15 cellular contexts compared by ENCODE assay signal in genomic region chr4:177667687-177668086, GRCh38.
DNase-seq lines count a peak whose midpoint lies in the region; ATAC-seq and TF ChIP-seq lines count a peak whose summit lies in the region.
"Had no signal": no experiment of that assay in that cellular context is flagged by ENCODE, and none has a peak within 500 bp of the region (broad histone marks: within the 10 kb centered on the region; RNA-seq: fewer than 3 reads in every experiment).

No MANE protein-coding gene starts in this region.

- no peaks in the 10 kb centered on the region for H3K27me3 ChIP-seq in BJ (ENCODE audit: control insufficient read depth, insufficient read depth, low read length)
- no peaks in the 10 kb centered on the region for H3K27me3 ChIP-seq in foreskin keratinocyte
- H3K27me3 ChIP-seq: BLaER1 treated with 17β-estradiol and CSF1 and Interleukin-3, amounts not matched to agents 10 nM and 100 nM; stomach had no signal

- POLR2A ChIA-PET in BJ (lab: Charles Lee) = no interaction called here

- H3K27ac ChIP-seq in foreskin keratinocyte = no peak overlapping the region
- H3K27ac ChIP-seq: BLaER1 treated with 17β-estradiol and CSF1 and Interleukin-3, amounts not matched to agents 10 nM and 100 nM; GM23248; stomach had no signal

- H3K4me3 ChIP-seq in BJ (ENCODE audit: low read depth, low read length) = no peak overlapping the region
- H3K4me3 ChIP-seq: BLaER1 treated with 17β-estradiol and CSF1 and Interleukin-3, amounts not matched to agents 10 nM and 100 nM; GM23248; stomach had no signal

- DNase-seq in BJ (ENCODE audit: low read depth) = no peak
- peak; percentile 20 for DNase-seq in RPMI8226
- DNase-seq in foreskin keratinocyte = no peak
- no peak for DNase-seq in NCI-H187 (lab: John Stamatoyannopoulos, UW)
- DNase-seq in GM20000 (ENCODE audit: low spot score) = no peak
- no peak for DNase-seq in GM19240 (ENCODE audit: insufficient read length, low spot score)
- DNase-seq: activated CD4-positive, alpha-beta T cell treated with anti-CD3 and anti-CD28 coated beads for 4 hours; GM23248; hypothalamus; NCI-H510A treated with DMSO at 0.1 percent for 48 hours; stimulated activated CD4-positive, alpha-beta T cell treated with anti-CD3 and anti-CD28 coated beads, Interleukin-4, amount 100 ng/mL, for 24 hours; stomach had no signal

- H3K36me3 ChIP-seq in BJ (ENCODE audit: control insufficient read depth, insufficient read depth, low read length) = no peaks in the 10 kb centered on the region
- H3K36me3 ChIP-seq: BLaER1 treated with 17β-estradiol and CSF1 and Interleukin-3, amounts not matched to agents 10 nM and 100 nM; stomach had no signal

- H3K4me1 ChIP-seq in foreskin keratinocyte = no peaks in the 10 kb centered on the region
- H3K4me1 ChIP-seq: BLaER1 treated with 17β-estradiol and CSF1 and Interleukin-3, amounts not matched to agents 10 nM and 100 nM; stomach had no signal

- CTCF ChIA-PET in BJ (lab: Yijun Ruan, JAX) = interaction anchor here (0.9 kb wide), 1 partner anchor 9 kb away, joined by 3 read pairs; no protein-coding TSS in a partner anchor

- ATAC-seq in GM19351 (IDR thresholded peaks at IDR 0.05; ENCODE audit: unreplicated experiment) (peak; percentile 51), foreskin keratinocyte (peak; percentile 27), HG03196 (IDR thresholded peaks at IDR 0.05; ENCODE audit: unreplicated experiment) (no peak)

- 0 out of 2 replicates have a peak, but pooled peaks have one; percentile 2 for TF ChIP-seq CTCF in BJ (IDR thresholded peaks at IDR 0.05; ENCODE audit: insufficient read depth, low read depth, low read length)
- TF ChIP-seq CTCF in foreskin keratinocyte (conservative IDR thresholded peaks at IDR 0.05) = peak; percentile 64
- TF ChIP-seq CTCF in GM20000 (IDR thresholded peaks at IDR 0.05; ENCODE audit: extremely low read depth, missing control alignments) = no peak
